19 cellular contexts compared by ENCODE assay signal in the genomic region with DNA sequence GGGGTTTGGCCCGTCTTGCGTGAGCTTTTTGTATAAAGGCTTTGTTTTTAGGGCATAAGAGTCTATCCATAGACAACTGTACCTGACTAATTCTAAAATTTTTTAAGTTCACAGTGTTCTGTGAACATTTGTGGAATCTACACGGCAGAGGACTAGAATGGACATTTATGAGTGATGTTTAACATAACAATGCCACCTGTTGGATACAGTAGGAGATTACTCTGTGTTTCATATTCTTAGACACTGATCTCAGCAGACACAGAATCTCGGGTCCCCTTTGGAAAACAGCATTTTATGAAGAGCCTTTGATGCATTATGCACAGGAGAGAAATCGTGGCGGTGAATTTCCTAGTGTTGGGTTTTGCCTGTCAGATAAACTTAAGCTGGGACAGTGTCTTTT.
"Had no signal": no experiment of that assay in that cellular context is flagged by ENCODE, and none has a peak within 500 bp of the region (broad histone marks: within the 10 kb centered on the region; RNA-seq: fewer than 3 reads in every experiment).

No MANE protein-coding gene starts in this region.

- H3K27ac ChIP-seq: adrenal gland, cardiac muscle cell, gastrocnemius medialis, psoas muscle, suprapubic skin, transverse colon, uterus had no signal

- H3K4me3 ChIP-seq: adrenal gland, cardiac muscle cell, gastrocnemius medialis, psoas muscle, smooth muscle cell, suprapubic skin, transverse colon, uterus had no signal

- H3K4me2 ChIP-seq: smooth muscle cell had no signal

- H3K36me3 ChIP-seq: adrenal gland, cardiac muscle cell, gastrocnemius medialis, suprapubic skin, transverse colon, uterus had no signal

- H3K4me1 ChIP-seq: adrenal gland, gastrocnemius medialis, psoas muscle, suprapubic skin, uterus had no signal

- H3K9me3 ChIP-seq: adrenal gland, gastrocnemius medialis, psoas muscle, suprapubic skin, transverse colon, uterus had no signal

- ATAC-seq: activated naive CD4-positive, alpha-beta T cell treated with anti-CD3 and anti-CD28 coated beads, Interleukin-2, amount 50 U/mL, for 72 hours; esophagus mucosa; gastrocnemius medialis; naive thymus-derived CD4-positive, alpha-beta T cell; psoas muscle; sciatic nerve; stimulated activated naive CD8-positive, alpha-beta T cell treated with anti-CD3 and anti-CD28 coated beads, Interleukin-15, amount 100 ng/mL, for 72 hours had no signal

- DNase-seq: activated CD4-positive, CD25-positive, alpha-beta regulatory T cell treated with anti-CD3 and anti-CD28 coated beads, Interleukin-2, amount 50 U/mL, for 72 hours; activated gamma-delta T cell treated with Interleukin-2 at 50 U/mL for 16 hours; adrenal gland; effector CD8-positive, alpha-beta T cell; gastrocnemius medialis; head of caudate nucleus; mesendoderm; naive thymus-derived CD4-positive, alpha-beta T cell; psoas muscle; stimulated activated CD4-positive, alpha-beta T cell treated with anti-CD3 and anti-CD28 coated beads, Interleukin-4, amount 100 ng/mL, for 1 hour; stimulated activated naive CD8-positive, alpha-beta T cell treated with anti-CD3 and anti-CD28 coated beads, Interleukin-15, amount 100 ng/mL, for 72 hours; transverse colon; uterus had no signal
